In the genomic region with DNA sequence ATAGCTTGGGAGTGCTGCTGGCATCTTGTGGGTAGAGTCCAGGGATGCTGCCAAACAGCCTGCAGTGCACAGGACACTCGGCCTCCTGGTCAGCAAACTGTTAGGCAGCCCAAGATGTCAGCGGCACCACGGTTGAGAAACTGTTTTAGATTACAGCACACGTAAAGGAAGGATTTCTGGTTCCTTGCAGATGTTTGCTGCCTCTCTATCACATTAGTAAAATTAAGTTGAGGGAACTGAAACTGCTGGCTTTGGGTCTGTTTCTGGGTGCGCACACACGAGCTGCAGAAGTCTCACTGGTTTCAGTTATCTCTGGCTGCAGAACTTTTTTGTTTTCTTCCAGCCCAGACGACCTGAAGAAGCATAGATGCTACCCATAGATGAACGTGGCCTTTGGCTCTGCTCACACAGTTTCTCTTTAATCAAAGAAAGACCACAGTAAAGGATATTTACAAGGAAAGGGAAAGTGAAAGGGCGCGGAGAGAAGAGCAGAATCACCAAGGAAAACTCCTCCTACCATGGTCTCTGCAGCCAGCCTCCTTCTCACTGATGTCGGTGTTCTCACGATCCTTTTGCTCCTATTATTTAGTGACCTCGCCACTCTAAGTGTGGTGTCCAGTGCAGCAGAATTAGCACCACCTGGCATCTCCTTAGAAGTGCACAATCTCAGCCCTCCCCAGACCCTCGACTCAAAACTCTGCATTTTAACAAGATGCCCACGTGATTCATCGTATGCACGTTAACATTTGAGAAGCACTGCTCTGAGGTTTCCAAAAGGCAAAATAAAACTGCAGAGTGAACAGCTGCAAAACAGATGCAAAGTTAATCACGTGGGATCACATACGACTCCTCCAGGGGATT, we compare ENCODE assay signal across 8 cellular contexts. TPM values are rescaled to one million over a fixed set of nuclear protein-coding genes. Genes with fewer than 3 reads are reported as not detected.
DNase-seq lines count a peak whose midpoint lies in the region; ATAC-seq and TF ChIP-seq lines count a peak whose summit lies in the region.

No MANE protein-coding gene starts in this region.

- intact Hi-C loops in gastrocnemius medialis (cut with DNase I; ENCODE audit: low total_unique reads) = loop anchor here (2.0 to 10.0 kb wide), 4 partner anchors 33 to 395 kb away; a partner anchor contains a TSS

- H3K4me1 ChIP-seq in gastroesophageal sphincter (peaks cover 6 to 43% (median 15%) of the 10 kb centered on the region in 3 donors), gastrocnemius medialis (peaks cover 20 to 22% of the 10 kb centered on the region in 2 donors)

- ATAC-seq in GM19463 (IDR thresholded peaks at IDR 0.05; ENCODE audit: unreplicated experiment) (peak; percentile 53), HG03469 (IDR thresholded peaks at IDR 0.05; ENCODE audit: unreplicated experiment) (peak; percentile 34), gastroesophageal sphincter (no peak), gastrocnemius medialis (no peak)

- H3K27ac ChIP-seq in gastroesophageal sphincter = peak overlapping the region; percentile 64 to 95 (median 90)
- H3K27ac ChIP-seq in gastrocnemius medialis = peak overlapping the region; percentile 61 to 82 (median 76)

- WGBS in gastroesophageal sphincter (ENCODE audit: low coverage in 1 of 2), 2 donors = 18 to 24% methylated on average over 15 to 18 of the region's 19 CpGs

- H3K9me3 ChIP-seq in gastroesophageal sphincter (no peaks in the 10 kb centered on the region), gastrocnemius medialis (no peaks in the 10 kb centered on the region)

- TF ChIP-seq POLR2A in gastroesophageal sphincter (IDR thresholded peaks at IDR 0.05) = no peak
- no peak for TF ChIP-seq POLR2A in gastrocnemius medialis (IDR thresholded peaks at IDR 0.05)

- H3K27me3 ChIP-seq in gastroesophageal sphincter (no peaks in the 10 kb centered on the region), gastrocnemius medialis (no peaks in the 10 kb centered on the region)

- POLR2A ChIA-PET in HEK293T (lab: Yijun Ruan, JAX) = interaction anchor here (1.9 kb wide), 1 partner anchor 85 kb away, joined by 7 read pairs; no protein-coding TSS in a partner anchor

- DNase-seq in Daoy (ENCODE audit: low read depth) (peak; percentile 44), gastrocnemius medialis (no peak), HEK293T (ENCODE audit: extremely low spot score) (no peak), HPDE6-E6E7 (ENCODE audit: extremely low spot score) (no peak)
- DNase-seq in activated CD4-positive, alpha-beta T cell treated with anti-CD3 and anti-CD28 coated beads, Interleukin-2, amount 50 U/mL, for 48 hours = peak; percentile 11 to 39

- CTCF ChIA-PET in HEK293T (lab: Yijun Ruan, JAX) = interaction anchor here (1.8 to 2.5 kb wide), 5 partner anchors 10 to 175 kb away, joined by 8 to 28 read pairs (median 11); no protein-coding TSS in a partner anchor

- no peak for TF ChIP-seq CTCF in gastroesophageal sphincter (IDR thresholded peaks at IDR 0.05)
- no peak for TF ChIP-seq CTCF in gastrocnemius medialis (IDR thresholded peaks at IDR 0.05 in 4 of 5, conservative IDR thresholded peaks at IDR 0.05 in 1 of 5)

- H3K36me3 ChIP-seq in gastroesophageal sphincter (no peaks in the 10 kb centered on the region), gastrocnemius medialis (no peaks in the 10 kb centered on the region)

- in situ Hi-C loops in gastrocnemius medialis (cut with MboI; ENCODE audit: low sequenced_read_pairs in 4 of 4) = loop anchor here in 1 of 4 donors (5.0 kb wide), 1 partner anchor 83 kb away; no protein-coding TSS in a partner anchor

- H3K4me3 ChIP-seq in gastroesophageal sphincter (peak overlapping the region; percentile 38 to 48), gastrocnemius medialis (peak overlapping the region; percentile 30 to 53 (median 42))

- no peak for TF ChIP-seq EP300 in gastroesophageal sphincter (IDR thresholded peaks at IDR 0.05)

TF ChIP-seq in HEK293T, 16 proteins besides CTCF, POLR2A, EP300 and RAD21:
- TF ChIP-seq, protein P1, sequence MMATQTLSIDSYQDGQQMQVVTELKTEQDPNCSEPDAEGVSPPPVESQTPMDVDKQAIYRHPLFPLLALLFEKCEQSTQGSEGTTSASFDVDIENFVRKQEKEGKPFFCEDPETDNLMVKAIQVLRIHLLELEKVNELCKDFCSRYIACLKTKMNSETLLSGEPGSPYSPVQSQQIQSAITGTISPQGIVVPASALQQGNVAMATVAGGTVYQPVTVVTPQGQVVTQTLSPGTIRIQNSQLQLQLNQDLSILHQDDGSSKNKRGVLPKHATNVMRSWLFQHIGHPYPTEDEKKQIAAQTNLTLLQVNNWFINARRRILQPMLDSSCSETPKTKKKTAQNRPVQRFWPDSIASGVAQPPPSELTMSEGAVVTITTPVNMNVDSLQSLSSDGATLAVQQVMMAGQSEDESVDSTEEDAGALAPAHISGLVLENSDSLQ (IDR thresholded peaks at IDR 0.05) = no peak
- TF ChIP-seq FOXA1 (IDR thresholded peaks at IDR 0.05) (no peak), ARNT (IDR thresholded peaks at IDR 0.05) (no peak), ZNF384 (IDR thresholded peaks at IDR 0.05) (no peak)

RNA-seq across cellular contexts. Expression of a gene that starts 50.6 kb away (rescaled TPM):
- total RNA-seq in Daoy (2014; rRNA removed; shearing (Covaris generic)) = 9.9 and 18.5 TPM in 2 replicates
- 100 to 1,000 TPM; 196 to 252 (median 215) TPM for total RNA-seq in gastroesophageal sphincter
- 100 to 1,000 TPM; 127 to 481 (median 172) TPM for total RNA-seq in gastrocnemius medialis

Comparison
In these comparisons a context has a peak if more than half of its experiments do, and no peak if none do; other contexts are left out.
1. DNase-seq: peak in Daoy (single experiment) and activated CD4-positive, alpha-beta T cell treated with anti-CD3 and anti-CD28 coated beads, Interleukin-2, amount 50 U/mL, for 48 hours (2 of 2); none in gastrocnemius medialis (0 of 2), HEK293T (single experiment) and HPDE6-E6E7 (single experiment).
2. ATAC-seq: peak in GM19463 (single experiment) and HG03469 (single experiment); none in gastroesophageal sphincter (single experiment) and gastrocnemius medialis (0 of 2).